Comparison of ENCODE assay signal across 8 cellular contexts in genomic region chr17:79024901-79025737, GRCh38. TPM values are rescaled to one million over a fixed set of nuclear protein-coding genes. Genes with fewer than 3 reads are reported as not detected.
A peak's percentile ranks its signal among the peaks of the same experiment; 100 is the strongest.
DNase-seq lines count a peak whose midpoint lies in the region; ATAC-seq and TF ChIP-seq lines count a peak whose summit lies in the region.

No MANE protein-coding gene starts in this region.

- H3K27me3 Mint-ChIP-seq in WTC11 (ENCODE audit: low read depth) = peaks cover 81% of the 10 kb centered on the region

- H3K4me3 Mint-ChIP-seq in WTC11 = peak overlapping the region; percentile 84

- DNase-seq in WTC11 (ENCODE audit: low spot score) (no peak), left ventricle myocardium superior (peak; percentile 86), gastrocnemius medialis (peak; percentile 79 to 83), MV-4-11 (lab: John Stamatoyannopoulos, UW) (no peak), GM10266 (ENCODE audit: extremely low spot score) (no peak), H4 (ENCODE audit: low spot score) (no peak)

- no peak for TF ChIP-seq CTCF in WTC11 (IDR thresholded peaks at IDR 0.05)
- TF ChIP-seq CTCF in gastrocnemius medialis (IDR thresholded peaks at IDR 0.05 in 4 of 5, conservative IDR thresholded peaks at IDR 0.05 in 1 of 5) = no peak
- TF ChIP-seq CTCF in GM10266 (IDR thresholded peaks at IDR 0.05; ENCODE audit: control insufficient read depth, insufficient read depth, low read depth, missing control alignments) = no peak

- peaks cover 14% of the 10 kb centered on the region for H3K4me1 Mint-ChIP-seq in WTC11

- H3K9me3 Mint-ChIP-seq in WTC11 = no peaks in the 10 kb centered on the region

- H3K4me3 ChIP-seq in gastrocnemius medialis = peak overlapping the region; percentile 59 to 79 (median 64)

- CTCF ChIA-PET in WTC11 (lab: Charles Lee) = interaction anchor here (0.8 to 0.9 kb wide), 2 partner anchors 21 to 49 kb away, joined by 3 read pairs; partner anchors contain the start of gene ENGASE

- no peak overlapping the region for H3K27ac Mint-ChIP-seq in WTC11

- H3K9ac ChIP-seq in ES-I3 (ENCODE audit: low read depth, low read length) = peak overlapping the region; percentile 64; the same call in 1 of the 2 replicates

- peak; percentile 43 to 59 for TF ChIP-seq POLR2A in gastrocnemius medialis (IDR thresholded peaks at IDR 0.05)

- no peaks in the 10 kb centered on the region for H3K27me3 ChIP-seq in gastrocnemius medialis

- H3K36me3 ChIP-seq in ES-I3 (ENCODE audit: insufficient read depth, low read length) (no peaks in the 10 kb centered on the region), gastrocnemius medialis (no peaks in the 10 kb centered on the region)

- no peaks in the 10 kb centered on the region for H3K36me3 Mint-ChIP-seq in WTC11

- POLR2A ChIA-PET in WTC11 (lab: Charles Lee) = no interaction called here

- H3K27ac ChIP-seq in gastrocnemius medialis = peak overlapping the region; percentile 63 to 83 (median 78)

- no peaks in the 10 kb centered on the region; the same call in 1 of the 2 replicates for H3K4me1 ChIP-seq in ES-I3 (ENCODE audit: insufficient read depth, low read length)
- peaks cover 55 to 69% of the 10 kb centered on the region in 2 donors for H3K4me1 ChIP-seq in gastrocnemius medialis

- no peaks in the 10 kb centered on the region for H3K9me3 ChIP-seq in ES-I3 (ENCODE audit: control insufficient read depth, insufficient read depth, low read length)
- H3K9me3 ChIP-seq in gastrocnemius medialis = no peaks in the 10 kb centered on the region

- ATAC-seq in WTC11 = no peak
- ATAC-seq in left ventricle myocardium superior = peak; percentile 69
- ATAC-seq in gastrocnemius medialis = peak; percentile 75 to 79
- no peak for ATAC-seq in GM21526 (IDR thresholded peaks at IDR 0.05; ENCODE audit: low FRiP score, unreplicated experiment)

- intact Hi-C loops in left ventricle myocardium superior (cut with micrococcal nuclease) = no loop called here
- intact Hi-C loops in gastrocnemius medialis (cut with DNase I; ENCODE audit: low total_unique reads) = loop anchor here (5.0 kb wide), 2 partner anchors 52 to 1097 kb away; no protein-coding TSS in a partner anchor

- in situ Hi-C loops in gastrocnemius medialis (cut with MboI; ENCODE audit: low sequenced_read_pairs in 4 of 4) = no loop called here

TF ChIP-seq in WTC11, 78 proteins besides CTCF, POLR2A, EP300 and RAD21:
- TF ChIP-seq ZNF396 (CRISPR knock-in tag; IDR thresholded peaks at IDR 0.05; ENCODE audit: borderline replicate concordance) = no peak
- no peak for TF ChIP-seq CREB1 (CRISPR knock-in tag; IDR thresholded peaks at IDR 0.05)
- TF ChIP-seq ZNF512 (CRISPR knock-in tag; IDR thresholded peaks at IDR 0.05; ENCODE audit: borderline replicate concordance) = no peak
- TF ChIP-seq CDX4 (CRISPR knock-in tag; IDR thresholded peaks at IDR 0.05; ENCODE audit: borderline replicate concordance) = no peak
- no peak for TF ChIP-seq ARID4B (CRISPR knock-in tag; IDR thresholded peaks at IDR 0.05; ENCODE audit: borderline replicate concordance)
- TF ChIP-seq ELF4 (CRISPR knock-in tag; IDR thresholded peaks at IDR 0.05; ENCODE audit: low read depth) = no peak
- TF ChIP-seq PRRX2 (CRISPR knock-in tag; IDR thresholded peaks at IDR 0.05) = no peak
- no peak for TF ChIP-seq KAT7 (CRISPR knock-in tag; IDR thresholded peaks at IDR 0.05; ENCODE audit: borderline replicate concordance)

RNA-seq across cellular contexts. Expression of gene C1QTNF1, which starts 1.1 kb away (rescaled TPM):
- total RNA-seq in WTC11 (2021) (1.5 to 2.7 TPM (median 1.7 TPM) in 3 replicates), left ventricle myocardium superior (247 TPM), gastrocnemius medialis (10 to 100 TPM; 11.1 to 38.6 (median 21.2) TPM)
- 0.56 and 2.6 TPM in 2 replicates for total RNA-seq in H4 (2014; rRNA removed; shearing (Covaris generic))

RNA-seq across cellular contexts. Expression of gene CANT1, which starts 15.6 kb away (rescaled TPM):
- total RNA-seq in WTC11 (2021) (34.1 to 39.7 TPM (median 35.1 TPM) in 3 replicates), left ventricle myocardium superior (28.2 TPM), gastrocnemius medialis (10 to 100 TPM; 17.5 to 38.3 (median 26.6) TPM)
- total RNA-seq in H4 (2014; rRNA removed; shearing (Covaris generic)) = 56.9 and 59.0 TPM in 2 replicates

RNA-seq across cellular contexts. Expression of gene LGALS3BP, which starts 45.4 kb away (rescaled TPM):
- total RNA-seq in WTC11 (2021) (57.9 to 88.6 TPM (median 86.9 TPM) in 3 replicates), left ventricle myocardium superior (822 TPM), gastrocnemius medialis (10 to 100 TPM; 15.0 to 45.9 (median 23.0) TPM)
- 742 and 897 TPM in 2 replicates for total RNA-seq in H4 (2014; rRNA removed; shearing (Covaris generic))

RNA-seq across cellular contexts. Expression of gene ENGASE, which starts 49.5 kb away (rescaled TPM):
- 40.0 to 47.5 TPM (median 41.6 TPM) in 3 replicates for total RNA-seq in WTC11 (2021)
- total RNA-seq in left ventricle myocardium superior = 32.8 TPM
- total RNA-seq in gastrocnemius medialis = 10 to 100 TPM in 2 of 4 donors, 1 to 10 TPM in 2; 5.1 to 14.2 (median 9.3) TPM
- total RNA-seq in H4 (2014; rRNA removed; shearing (Covaris generic)) = 4.3 and 6.9 TPM in 2 replicates

Comparison
In these comparisons a context has a peak if more than half of its experiments do, and no peak if none do; other contexts are left out.
1. ATAC-seq: peak in left ventricle myocardium superior (single experiment) and gastrocnemius medialis (2 of 2); none in WTC11 (single experiment) and GM21526 (single experiment).
2. DNase-seq: peak in left ventricle myocardium superior (single experiment) and gastrocnemius medialis (2 of 2); none in WTC11 (single experiment), MV-4-11 (single experiment), GM10266 (single experiment) and H4 (single experiment).